ENCODE assay signal across 8 cellular contexts in genomic region chr19:47273313-47274070, GRCh38. TPM values are rescaled to one million over a fixed set of nuclear protein-coding genes. Genes with fewer than 3 reads are reported as not detected.
DNase-seq lines count a peak whose midpoint lies in the region; ATAC-seq and TF ChIP-seq lines count a peak whose summit lies in the region.

No MANE protein-coding gene starts in this region.

- H4K20me1 ChIP-seq in smooth muscle cell (ENCODE audit: low read depth) = peaks cover 16% of the 10 kb centered on the region

- H3K36me3 ChIP-seq in WERI-Rb-1 (peaks cover 35% of the 10 kb centered on the region), breast epithelium (no peaks in the 10 kb centered on the region), smooth muscle cell (ENCODE audit: low read depth) (no peaks in the 10 kb centered on the region)

- H3K27me3 Mint-ChIP-seq in immature natural killer cell (ENCODE audit: low read depth in 3 of 3) = peaks cover 10 to 28% (median 21%) of the 10 kb centered on the region in 3 donors

- peaks cover 26% of the 10 kb centered on the region for H3F3A ChIP-seq in smooth muscle cell (ENCODE audit: low read depth)

- H3K4me2 ChIP-seq in smooth muscle cell = peak overlapping the region; percentile 96

- intact Hi-C loops in breast epithelium (cut with DNase I; ENCODE audit: low total_unique reads) = no loop called here

- H3K9me3 Mint-ChIP-seq in immature natural killer cell = no peaks in the 10 kb centered on the region

- no peak for TF ChIP-seq CTCF in 22Rv1 (IDR thresholded peaks at IDR 0.05)
- TF ChIP-seq CTCF in WERI-Rb-1 (IDR thresholded peaks at IDR 0.05; ENCODE audit: low read depth, low read length) = no peak
- peak in 1 of 3 donors; percentile 12 for TF ChIP-seq CTCF in breast epithelium (IDR thresholded peaks at IDR 0.05)
- TF ChIP-seq CTCF in smooth muscle cell (IDR thresholded peaks at IDR 0.05; ENCODE audit: borderline replicate concordance, insufficient read depth, poor library complexity, severe bottlenecking) = no peak

- H3K27ac ChIP-seq in 22Rv1 (peak overlapping the region; percentile 95), WERI-Rb-1 (peak overlapping the region; percentile 95), breast epithelium (peak overlapping the region; percentile 99 to 100), smooth muscle cell (ENCODE audit: low read depth) (peak overlapping the region; percentile 96)

- H3K27me3 ChIP-seq in WERI-Rb-1 (ENCODE audit: insufficient read depth, low read depth, severe bottlenecking) = no peaks in the 10 kb centered on the region
- no peaks in the 10 kb centered on the region for H3K27me3 ChIP-seq in breast epithelium
- H3K27me3 ChIP-seq in smooth muscle cell (ENCODE audit: low read depth) = no peaks in the 10 kb centered on the region

- H3K79me2 ChIP-seq in smooth muscle cell (ENCODE audit: low read depth) = no peaks in the 10 kb centered on the region

- H3K4me3 ChIP-seq in WERI-Rb-1 (ENCODE audit: low read depth, low read length) = peak overlapping the region; percentile 94
- H3K4me3 ChIP-seq in breast epithelium = peak overlapping the region; percentile 65 to 91 (median 85)
- peak overlapping the region; percentile 76 for H3K4me3 ChIP-seq in smooth muscle cell

- peak overlapping the region; percentile 95 to 98 (median 96) for H3K4me3 Mint-ChIP-seq in immature natural killer cell

- DNase-seq in NCI-H2171 (lab: John Stamatoyannopoulos, UW) (peak; percentile 76), WERI-Rb-1 (peak; percentile 96), breast epithelium (ENCODE audit: low spot score in 2 of 2) (peak; percentile 93 to 94), immature natural killer cell (peak; percentile 86 to 87 (median 87)), smooth muscle cell (lab: John Stamatoyannopoulos, UW; ENCODE audit: unreplicated experiment) (peak; percentile 95)

- no peak overlapping the region for H2AFZ ChIP-seq in smooth muscle cell (ENCODE audit: low read depth)

- peaks cover 0 to 11% (median 3%) of the 10 kb centered on the region in 3 donors for H3K36me3 Mint-ChIP-seq in immature natural killer cell

- peak overlapping the region; percentile 89 for H3K9ac ChIP-seq in smooth muscle cell (ENCODE audit: low read depth)

- H3K4me1 ChIP-seq in breast epithelium (no peaks in the 10 kb centered on the region), smooth muscle cell (ENCODE audit: low read depth) (peaks cover 19% of the 10 kb centered on the region)

- peak; percentile 84 for TF ChIP-seq POLR2A in breast epithelium (IDR thresholded peaks at IDR 0.05)

- peak overlapping the region; percentile 94 to 99 (median 98) for H3K27ac Mint-ChIP-seq in immature natural killer cell

- H3K4me1 Mint-ChIP-seq in immature natural killer cell = peaks cover 20% of the 10 kb centered on the region in 2 donors

- under 1% methylated on average over 42 of the region's 54 CpGs for WGBS in smooth muscle cell (ENCODE audit: low lambda C conversion rate)

- ATAC-seq in GM18511 (IDR thresholded peaks at IDR 0.05; ENCODE audit: unreplicated experiment) = peak; percentile 76
- ATAC-seq in HG03039 (IDR thresholded peaks at IDR 0.05; ENCODE audit: unreplicated experiment) = peak; percentile 47

- H3K9me3 ChIP-seq in WERI-Rb-1 (ENCODE audit: severe bottlenecking) = no peaks in the 10 kb centered on the region
- H3K9me3 ChIP-seq in breast epithelium = no peaks in the 10 kb centered on the region
- H3K9me3 ChIP-seq in smooth muscle cell (replicated peaks; ENCODE audit: low read depth) = no peaks in the 10 kb centered on the region

RNA-seq across cellular contexts. Expression of gene INAFM1, which starts 1.2 kb away (rescaled TPM):
- total RNA-seq in breast epithelium (10 to 100 TPM in 1 of 3 donors, 1 to 10 TPM in 2; 5.3 to 10.5 (median 7.2) TPM), smooth muscle cell (7.2 and 8.0 TPM in 2 replicates)
- polyA plus RNA-seq in immature natural killer cell (1 to 10 TPM; 1.2 to 3.9 (median 2.3) TPM), smooth muscle cell (29.7 and 31.5 TPM in 2 replicates)

RNA-seq across cellular contexts. Expression of gene CCDC9, which starts 17.2 kb away (rescaled TPM):
- 10 to 100 TPM in 2 of 3 donors, 1 to 10 TPM in 1; 9.4 to 15.1 (median 14.8) TPM for total RNA-seq in breast epithelium
- polyA plus RNA-seq in immature natural killer cell = 10 to 100 TPM in 1 of 3 donors, 1 to 10 TPM in 2; 2.6 to 12.2 (median 5.1) TPM
- 4.7 and 6.4 TPM in 2 replicates for total RNA-seq in smooth muscle cell
- 12.7 and 29.5 TPM in 2 replicates for polyA plus RNA-seq in smooth muscle cell

RNA-seq across cellular contexts. Expression of gene C5AR1, which starts 36.2 kb away (rescaled TPM):
- 10 to 100 TPM in 2 of 3 donors, 1 to 10 TPM in 1; 7.5 to 20.0 (median 10.8) TPM for total RNA-seq in breast epithelium
- polyA plus RNA-seq in immature natural killer cell = under 1 TPM in 2 of 3 donors, not detected in 1; 0.16 to 0.36 TPM
- 0.49 and 1.6 TPM in 2 replicates for total RNA-seq in smooth muscle cell
- polyA plus RNA-seq in smooth muscle cell = 0.48 and 1.1 TPM in 2 replicates

RNA-seq across cellular contexts. Expression of gene BBC3, which starts 42.5 kb away (rescaled TPM):
- total RNA-seq in breast epithelium (1 to 10 TPM; 4.5 to 7.5 (median 6.4) TPM), smooth muscle cell (8.2 and 10.2 TPM in 2 replicates)
- polyA plus RNA-seq in immature natural killer cell (10 to 100 TPM in 1 of 3 donors, 1 to 10 TPM in 2; 8.3 to 13.9 (median 8.4) TPM), smooth muscle cell (28.2 and 29.9 TPM in 2 replicates)

RNA-seq across cellular contexts. Expression of gene C5AR2, which starts 58.5 kb away (rescaled TPM):
- 1 to 10 TPM; 2.9 to 8.8 (median 6.6) TPM for total RNA-seq in breast epithelium
- polyA plus RNA-seq in immature natural killer cell = under 1 TPM in 2 of 3 donors, not detected in 1; 0.18 to 0.29 TPM
- total RNA-seq in smooth muscle cell = 0.09 and 0.49 TPM in 2 replicates
- not detected in 2 replicates for polyA plus RNA-seq in smooth muscle cell

Comparison
In these comparisons a context has a peak if more than half of its experiments do, and no peak if none do; other contexts are left out.
1. Peak in every context shown above with its lines: DNase-seq, ATAC-seq, H3K4me3 ChIP-seq and H3K27ac ChIP-seq.